Comparison of ENCODE assay signal across 41 cellular contexts in the genomic region with DNA sequence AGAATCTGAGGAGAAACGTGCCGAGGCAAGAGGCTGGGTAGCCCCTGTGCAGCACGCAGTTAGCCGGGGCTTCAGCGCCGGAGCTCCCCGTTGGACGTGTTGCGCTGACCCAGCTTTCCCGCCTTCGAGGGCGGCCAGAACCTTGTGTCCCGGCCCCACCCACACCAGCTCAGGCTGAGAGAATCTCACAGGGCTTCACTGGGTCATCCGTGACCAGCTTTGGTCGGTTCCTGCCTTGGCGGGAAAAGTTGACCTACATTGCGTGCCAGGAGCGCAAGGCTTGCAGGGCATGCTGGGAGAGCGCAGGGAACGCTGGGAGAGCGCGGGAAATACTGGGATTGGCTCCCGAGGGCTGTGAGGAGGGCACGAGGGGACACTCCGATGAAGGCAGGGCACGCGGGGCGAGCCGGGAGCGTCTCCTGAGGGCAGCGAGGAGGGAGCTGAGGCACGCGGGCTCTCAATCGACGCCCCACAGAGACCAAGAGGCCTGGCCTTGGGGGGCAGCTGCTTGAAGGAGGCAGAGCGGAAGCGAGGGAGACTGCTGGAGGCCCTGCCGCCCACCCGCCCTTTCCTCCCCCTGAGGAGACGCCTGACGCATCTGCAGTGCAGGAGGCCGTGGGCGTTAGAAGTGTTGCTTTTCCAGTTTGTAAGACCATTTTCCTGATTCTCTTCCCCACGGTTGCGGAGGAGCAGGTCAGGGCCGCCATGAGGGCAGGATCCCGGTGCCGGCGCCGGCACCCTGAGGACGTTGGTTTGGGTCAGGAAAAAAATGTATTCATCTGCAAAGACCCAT. TPM values are rescaled to one million over a fixed set of nuclear protein-coding genes. Genes with fewer than 3 reads are reported as not detected.
DNase-seq lines count a peak whose midpoint lies in the region; ATAC-seq, FAIRE-seq and TF ChIP-seq lines count a peak whose summit lies in the region.
"Had no signal": no experiment of that assay in that cellular context is flagged by ENCODE, and none has a peak within 500 bp of the region (broad histone marks: within the 10 kb centered on the region; RNA-seq: fewer than 3 reads in every experiment).

TSS of gene C18orf63 (plus strand) at position 376 of the 793 bp plus-strand sequence. CDS start 2,027 bp downstream, outside the sequence.

- FAIRE-seq in K562 (lab: Jason Lieb, UNC): no peak
- FAIRE-seq: colon, G401.6, HTR-8/SVneo had no signal

- H3K27ac Mint-ChIP-seq in GM23338 (no peak within 1 kb of the TSS), nephron progenitor cell (peak within 1 kb of the TSS; percentile 56)
- H3K27ac Mint-ChIP-seq in effector memory CD8-positive, alpha-beta T cell: no peak within 1 kb of the TSS
- H3K27ac Mint-ChIP-seq: activated CD8-positive, alpha-beta T cell treated with anti-CD3 and anti-CD28 coated beads, Interleukin-2, amount 10 ng/mL, durations not matched to agents 7 days and 5 days; activated naive CD8-positive, alpha-beta T cell; activated T-helper 2 cell treated with anti-CD3 and anti-CD28 coated beads, Interferon-gamma antibody, Interleukin-2, Interleukin-4, amounts not matched to agents 10 μg/mL and 5 μg/mL and 100 μg/mL, durations not matched to agents 14 hours and 24 hours and 36 hours; HFFc6; neural progenitor cell; stimulated activated naive CD8-positive, alpha-beta T cell treated with anti-CD3 and anti-CD28 coated beads, Interleukin-15, Interleukin-2, amounts not matched to agents 100 ng/mL and 50 ng/mL, for 24 hours had no signal

- ATAC-seq in GM23338: no peak
- ATAC-seq in K562: no peak
- no peak for ATAC-seq in effector memory CD8-positive, alpha-beta T cell (replicated peaks)
- ATAC-seq: activated CD8-positive, alpha-beta T cell treated with anti-CD3 and anti-CD28 coated beads, Interleukin-2, amount 10 ng/mL, durations not matched to agents 7 days and 5 days; right cardiac atrium had no signal

- H3K9me3 ChIP-seq in K562 (replicated peaks; ENCODE audit: control insufficient read depth, insufficient read depth, low read depth, low read length): no peaks in the 10 kb centered on the region
- H3K9me3 ChIP-seq: gastroesophageal sphincter, uterus had no signal

- intact Hi-C loops in K562 (cut with micrococcal nuclease): no loop called here

- peaks cover 18% of the 10 kb centered on the region for H3K4me1 ChIP-seq in ACC112 (ENCODE audit: control insufficient read depth, insufficient read depth, low read length, unreplicated experiment)
- peaks cover 3% of the 10 kb centered on the region; the same call in 1 of the 2 replicates for H3K4me1 ChIP-seq in GM23338 (ENCODE audit: insufficient read depth)
- H3K4me1 ChIP-seq in K562 (replicated peaks in 1 of 2; ENCODE audit: control insufficient read depth in 2 of 2, insufficient read depth in 2 of 2, low read length in 2 of 2): no peaks in the 10 kb centered on the region
- H3K4me1 ChIP-seq: BLaER1 treated with 17β-estradiol and CSF1 and Interleukin-3, amounts not matched to agents 10 nM and 100 nM; neural progenitor cell; uterus had no signal

- no peak for TF ChIP-seq POLR2A in K562 (conservative IDR thresholded peaks at IDR 0.05)

- BruUV-seq in K562 (replicated peaks; lab: Mats Ljungman, UMichigan): no TSS peak

- in situ Hi-C loops in K562 (cut with MboI): no loop called here

- H3K27ac ChIP-seq in ACC112 (ENCODE audit: low read depth, low read length) (no peak within 1 kb of the TSS), GM23338 (ENCODE audit: low read depth) (no peak within 1 kb of the TSS), K562 (ENCODE audit: extremely low read depth, low read depth, low read length) (no peak within 1 kb of the TSS)
- H3K27ac ChIP-seq: BLaER1 treated with 17β-estradiol and CSF1 and Interleukin-3, amounts not matched to agents 10 nM and 100 nM; gastroesophageal sphincter; hepatocyte; neural progenitor cell; spleen; uterus; WERI-Rb-1 had no signal

- H3K79me2 ChIP-seq in ACC112 (ENCODE audit: control insufficient read depth, insufficient read depth, low read length, unreplicated experiment) (no peaks in the 10 kb centered on the region), GM23338 (replicated peaks; ENCODE audit: insufficient read depth) (no peaks in the 10 kb centered on the region), K562 (ENCODE audit: control insufficient read depth, insufficient read depth, low read length) (no peaks in the 10 kb centered on the region)
- H3K79me2 ChIP-seq: hepatocyte had no signal

- CTCF ChIA-PET in K562 (lab: Yijun Ruan, JAX; ENCODE audit: low intra/inter-chr PET ratio): no interaction called here

- H3K36me3 Mint-ChIP-seq in GM23338 (ENCODE audit: low read depth): peaks cover 2% of the 10 kb centered on the region; the same call in 2 of the 3 replicates
- no peaks in the 10 kb centered on the region for H3K36me3 Mint-ChIP-seq in nephron progenitor cell (ENCODE audit: low read depth)
- no peaks in the 10 kb centered on the region for H3K36me3 Mint-ChIP-seq in effector memory CD8-positive, alpha-beta T cell (ENCODE audit: insufficient read depth)
- H3K36me3 Mint-ChIP-seq: activated naive CD8-positive, alpha-beta T cell; neural progenitor cell had no signal

- no peak for DNase-seq in GM23338 (ENCODE audit: low spot score)
- no peak for DNase-seq in K562 (ENCODE audit: extremely low read depth in 1 of 4, low spot score in 3 of 4)
- no peak for DNase-seq in nephron progenitor cell
- DNase-seq in effector memory CD8-positive, alpha-beta T cell: no peak
- DNase-seq in NCI-H1092 (lab: John Stamatoyannopoulos, UW): no peak
- no peak for DNase-seq in superior temporal gyrus (ENCODE audit: extremely low spot score)
- no peak for DNase-seq in stimulated activated CD4-positive, alpha-beta T cell treated with anti-CD3 and anti-CD28 coated beads, Interleukin-4, amount 100 ng/mL, for 1 hour
- DNase-seq: activated CD4-positive, alpha-beta T cell treated with anti-CD3 and anti-CD28 coated beads for 4 hours; activated CD8-positive, alpha-beta T cell treated with anti-CD3 and anti-CD28 coated beads, Interleukin-2, amount 10 ng/mL, durations not matched to agents 7 days and 5 days; anterior cingulate cortex; Calu3; DMS79; effector CD4-positive, alpha-beta T cell; HFFc6; KG1; NCI-H1105 treated with DMSO at 0.1 percent for 48 hours; NCI-H1930; NCI-H2171 treated with DMSO at 0.1 percent for 48 hours; NCI-H526; NK-92 treated with Interleukin-12 subunit alpha and Interleukin-12 subunit beta, amount 100 ng/mL, for 24 hours; spleen; stimulated activated CD4-positive, alpha-beta T cell treated with anti-CD3 and anti-CD28 coated beads, Interleukin-2, amount 100 ng/mL, for 24 hours; stimulated activated CD8-positive, alpha-beta memory T cell treated with anti-CD3 and anti-CD28 coated beads, Interleukin-4, amount 100 ng/mL, for 48 hours; SW 1271; uterus; WERI-Rb-1 had no signal

- no peak for TF ChIP-seq EP300 in K562 (IDR thresholded peaks at IDR 0.05; ENCODE audit: low read length)

- H3K4me2 ChIP-seq in GM23338: no peak within 1 kb of the TSS
- H3K4me2 ChIP-seq in K562 (ENCODE audit: insufficient read depth, low read length): no peak within 1 kb of the TSS
- H3K4me2 ChIP-seq: BLaER1 treated with 17β-estradiol and CSF1 and Interleukin-3, amounts not matched to agents 10 nM and 100 nM; hepatocyte; neural progenitor cell had no signal

- H2AFZ ChIP-seq in ACC112 (ENCODE audit: low read length, unreplicated experiment) (no peak within 1 kb of the TSS), GM23338 (peak within 1 kb of the TSS; percentile 70; the same call in 1 of the 2 replicates), K562 (ENCODE audit: low read depth, low read length) (no peak within 1 kb of the TSS)
- H2AFZ ChIP-seq: hepatocyte, neural progenitor cell had no signal

- no peaks in the 10 kb centered on the region for H3K9me2 ChIP-seq in GM23338 (ENCODE audit: insufficient read depth)

- H3K9me1 ChIP-seq in K562 (ENCODE audit: control insufficient read depth, insufficient read depth, low read length): no peaks in the 10 kb centered on the region

- 66% methylated on average over 13 of the region's 51 CpGs for WGBS in K562 (ENCODE audit: insufficient coverage, low coverage, missing lambda C conversion rate)

- POLR2A ChIA-PET in K562 (lab: Yijun Ruan, JAX): no interaction called here

- H3K9me3 Mint-ChIP-seq in GM23338 (peaks cover 9% of the 10 kb centered on the region; the same call in 1 of the 3 replicates), nephron progenitor cell (peaks cover 14% of the 10 kb centered on the region)
- no peaks in the 10 kb centered on the region for H3K9me3 Mint-ChIP-seq in effector memory CD8-positive, alpha-beta T cell
- H3K9me3 Mint-ChIP-seq: activated T-helper 2 cell treated with anti-CD3 and anti-CD28 coated beads, Interferon-gamma antibody, Interleukin-2, Interleukin-4, amounts not matched to agents 10 μg/mL and 5 μg/mL and 100 μg/mL, durations not matched to agents 14 hours and 24 hours and 36 hours; HFFc6; stimulated activated naive CD8-positive, alpha-beta T cell treated with anti-CD3 and anti-CD28 coated beads, Interleukin-15, Interleukin-2, amounts not matched to agents 100 ng/mL and 50 ng/mL, for 24 hours had no signal

- H3K36me3 ChIP-seq in ACC112 (ENCODE audit: insufficient read depth, low read length): no peaks in the 10 kb centered on the region
- no peaks in the 10 kb centered on the region for H3K36me3 ChIP-seq in GM23338 (ENCODE audit: insufficient read depth)
- H3K36me3 ChIP-seq in K562 (ENCODE audit: control insufficient read depth, insufficient read depth, low read length): no peaks in the 10 kb centered on the region
- H3K36me3 ChIP-seq: gastroesophageal sphincter, neural progenitor cell, spleen, uterus, WERI-Rb-1 had no signal

- H3K27me3 ChIP-seq in ACC112 (ENCODE audit: insufficient read depth, low read length): no peaks in the 10 kb centered on the region
- no peaks in the 10 kb centered on the region for H3K27me3 ChIP-seq in GM23338 (ENCODE audit: insufficient read depth)
- H3K27me3 ChIP-seq in K562 (ENCODE audit: control insufficient read depth in 2 of 2, insufficient read depth in 2 of 2, low read length in 2 of 2): no peaks in the 10 kb centered on the region
- H3K27me3 ChIP-seq: BLaER1 treated with 17β-estradiol and CSF1 and Interleukin-3, amounts not matched to agents 10 nM and 100 nM; gastroesophageal sphincter; hepatocyte; neural progenitor cell; spleen; uterus had no signal

- H4K20me1 ChIP-seq in GM23338 (replicated peaks; ENCODE audit: insufficient read depth): no peaks in the 10 kb centered on the region
- no peaks in the 10 kb centered on the region for H4K20me1 ChIP-seq in K562 (replicated peaks; ENCODE audit: control insufficient read depth, insufficient read depth, low read length)
- H4K20me1 ChIP-seq: BLaER1 treated with 17β-estradiol and CSF1 and Interleukin-3, amounts not matched to agents 10 nM and 100 nM had no signal

- H3K27me3 Mint-ChIP-seq in GM23338 (ENCODE audit: insufficient read depth, low read depth, poor library complexity): peaks cover 4% of the 10 kb centered on the region
- no peaks in the 10 kb centered on the region for H3K27me3 Mint-ChIP-seq in nephron progenitor cell (ENCODE audit: low read depth, poor library complexity)
- H3K27me3 Mint-ChIP-seq in effector memory CD8-positive, alpha-beta T cell: peaks cover 24 to 28% of the 10 kb centered on the region in 2 donors

- TF ChIP-seq CTCF in GM23338 (conservative IDR thresholded peaks at IDR 0.05; ENCODE audit: low read depth in 2 of 2): no peak
- no peak for TF ChIP-seq CTCF in K562 (IDR thresholded peaks at IDR 0.05 in 2 of 3, conservative IDR thresholded peaks at IDR 0.05 in 1 of 3; ENCODE audit: insufficient read depth in 2 of 3, low read depth in 1 of 3, low read length in 3 of 3)
- TF ChIP-seq CTCF in nephron progenitor cell (IDR thresholded peaks at IDR 0.05): no peak

- H3K9ac ChIP-seq in K562 (ENCODE audit: insufficient read depth in 1 of 2, low read depth in 2 of 2, low read length in 2 of 2): no peak within 1 kb of the TSS
- H3K9ac ChIP-seq: BLaER1 treated with 17β-estradiol and CSF1 and Interleukin-3, amounts not matched to agents 10 nM and 100 nM; neural progenitor cell had no signal

- TF ChIP-seq RAD21 in K562 (CRISPR knock-in tag; conservative IDR thresholded peaks at IDR 0.05 in 1 of 2, IDR thresholded peaks at IDR 0.05 in 1 of 2): no peak

- H3K4me3 ChIP-seq in ACC112 (ENCODE audit: low read depth, low read length) (0 out of 2 replicates have a peak within 1 kb of the TSS, but pooled peaks have one; percentile 3), GM23338 (no peak within 1 kb of the TSS), K562 (no peak within 1 kb of the TSS)
- H3K4me3 ChIP-seq: BLaER1 treated with 17β-estradiol and CSF1 and Interleukin-3, amounts not matched to agents 10 nM and 100 nM; gastroesophageal sphincter; hepatocyte; neural progenitor cell; spleen; uterus had no signal

- H3K4me3 Mint-ChIP-seq in GM23338: no peak within 1 kb of the TSS
- H3K4me3 Mint-ChIP-seq in nephron progenitor cell: no peak within 1 kb of the TSS
- no peak within 1 kb of the TSS for H3K4me3 Mint-ChIP-seq in effector memory CD8-positive, alpha-beta T cell
- H3K4me3 Mint-ChIP-seq: activated CD8-positive, alpha-beta T cell treated with anti-CD3 and anti-CD28 coated beads, Interleukin-2, amount 10 ng/mL, durations not matched to agents 7 days and 5 days; activated naive CD8-positive, alpha-beta T cell; HFFc6; neural progenitor cell; stimulated activated naive CD8-positive, alpha-beta T cell treated with anti-CD3 and anti-CD28 coated beads, Interleukin-15, Interleukin-2, amounts not matched to agents 100 ng/mL and 50 ng/mL, for 24 hours had no signal

- H3K4me1 Mint-ChIP-seq in GM23338 (peaks cover 6% of the 10 kb centered on the region; the same call in 2 of the 3 replicates), nephron progenitor cell (no peaks in the 10 kb centered on the region)
- no peaks in the 10 kb centered on the region for H3K4me1 Mint-ChIP-seq in effector memory CD8-positive, alpha-beta T cell (ENCODE audit: low read depth in 2 of 2)
- H3K4me1 Mint-ChIP-seq: neural progenitor cell had no signal

- no peaks in the 10 kb centered on the region for H3F3A ChIP-seq in GM23338 (replicated peaks; ENCODE audit: low read depth)

RNA-seq across cellular contexts. Expression of gene C18orf63, which starts in this region (rescaled TPM):
- total RNA-seq in GM23338 (2014; rRNA removed; shearing (Covaris generic)): not detected in 2 replicates
- polyA plus RNA-seq in GM23338 (2016; fragmentation: Nextera tagmentation; extraction: Ambion mirVana): not detected in 2 replicates
- not detected in 2 replicates for total RNA-seq in K562 (2011; cell fraction: chromatin; rRNA removed; ENCODE audit: low replicate concordance)
- total RNA-seq in K562 (2011; cell fraction: nucleolus; rRNA removed): not detected in 2 replicates
- total RNA-seq in K562 (2011; cell fraction: nucleoplasm; rRNA removed): not detected in 2 replicates
- total RNA-seq in K562 (2014; rRNA removed): not detected in 2 replicates
- not detected in 2 replicates for total RNA-seq in K562 (2014; rRNA removed; fragmentation: Illumina TruSeq; extraction: Trizol)
- not detected in 2 replicates for total RNA-seq in K562 (2015; rRNA removed; fragmentation: Illumina TruSeq; extraction: Trizol)
- not detected in 2 replicates for total RNA-seq in K562 (2021)
- not detected in 2 replicates for polyA plus RNA-seq in K562 (2011; rRNA removed)
- polyA plus RNA-seq in K562 (2011; cell fraction: cytosol; rRNA removed): not detected in 2 replicates
- polyA plus RNA-seq in K562 (2011; cell fraction: nucleus; rRNA removed): not detected in 2 replicates
- not detected in 2 replicates for polyA plus RNA-seq in K562 (2012)
- polyA plus RNA-seq in K562 (2014; fragmentation: Illumina TruSeq; extraction: Trizol): not detected in 2 replicates
- not detected for polyA plus RNA-seq in K562 (2014; fragmentation: Nextera tagmentation; extraction: Ambion mirVana)
- polyA plus RNA-seq in K562 (2014; rRNA removed): not detected in 2 replicates
- polyA minus RNA-seq in K562 (2011; rRNA and poly(A)+ RNA removed): not detected in 2 replicates
- not detected in 2 replicates for polyA minus RNA-seq in K562 (2011; cell fraction: cytosol; rRNA and poly(A)+ RNA removed)
- polyA minus RNA-seq in K562 (2011; cell fraction: nucleus; rRNA and poly(A)+ RNA removed): not detected in 2 replicates
- total RNA-seq: activated CD8-positive, alpha-beta T cell treated with anti-CD3 and anti-CD28 coated beads, Interleukin-2, amount 10 ng/mL, durations not matched to agents 7 days and 5 days; activated T-helper 2 cell treated with anti-CD3 and anti-CD28 coated beads, Interferon-gamma antibody, Interleukin-2, Interleukin-4, amounts not matched to agents 10 μg/mL and 5 μg/mL and 100 μg/mL, durations not matched to agents 14 hours and 24 hours and 36 hours; Calu3; gastroesophageal sphincter; hepatocyte; HFFc6; lung microvascular endothelial cell; MCF 10A; right cardiac atrium; Right ventricle myocardium superior; uterus had no signal
- polyA plus RNA-seq: hepatocyte, right cardiac atrium had no signal
